8 cellular contexts compared by ENCODE assay signal in the genomic region with DNA sequence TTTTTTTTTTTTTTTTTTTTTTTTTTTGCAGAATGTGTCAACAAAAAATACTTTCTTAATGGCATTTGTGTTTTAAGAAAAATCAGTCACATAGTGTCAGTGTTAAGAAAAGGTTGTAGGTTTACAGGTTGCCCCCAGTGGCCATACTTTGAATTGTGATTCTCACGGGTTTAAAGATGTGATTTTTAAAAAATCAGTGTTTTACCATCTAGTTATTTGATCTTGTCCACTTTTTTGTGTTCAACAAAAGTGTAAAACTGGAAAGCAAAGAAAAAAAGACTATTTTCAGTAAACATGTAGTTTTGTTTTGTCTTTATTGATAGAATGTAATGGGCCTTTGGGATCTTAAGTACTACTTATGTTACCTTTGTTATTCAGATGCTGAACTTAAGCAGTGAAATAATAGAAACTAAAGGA. TPM values are rescaled to one million over a fixed set of nuclear protein-coding genes. Genes with fewer than 3 reads are reported as not detected.
A peak's percentile ranks its signal among the peaks of the same experiment; 100 is the strongest.
DNase-seq lines count a peak whose midpoint lies in the region; ATAC-seq and TF ChIP-seq lines count a peak whose summit lies in the region.
"Had no signal": no experiment of that assay in that cellular context is flagged by ENCODE, and none has a peak within 500 bp of the region (broad histone marks: within the 10 kb centered on the region; RNA-seq: fewer than 3 reads in every experiment).

No MANE protein-coding gene starts in this region.

- H3K36me3 ChIP-seq in Peyer's patch (peaks cover 0 to 25% (median 0%) of the 10 kb centered on the region in 3 donors), prostate gland (no peaks in the 10 kb centered on the region)

- no peak overlapping the region for H3K4me3 Mint-ChIP-seq in endothelial cell (ENCODE audit: unreplicated experiment)

- H3K9me3 Mint-ChIP-seq in endothelial cell (ENCODE audit: unreplicated experiment) = no peaks in the 10 kb centered on the region

- no peaks in the 10 kb centered on the region for H3K4me1 ChIP-seq in Peyer's patch
- H3K4me1 ChIP-seq in prostate gland (replicated peaks) = no peaks in the 10 kb centered on the region

- peaks cover 6% of the 10 kb centered on the region for H3K4me1 Mint-ChIP-seq in endothelial cell (ENCODE audit: unreplicated experiment)

- ATAC-seq in GM19467 (IDR thresholded peaks at IDR 0.05; ENCODE audit: unreplicated experiment) = peak; percentile 50
- ATAC-seq in HG02759 (IDR thresholded peaks at IDR 0.05; ENCODE audit: unreplicated experiment) = no peak

- H3K9me3 ChIP-seq in Peyer's patch = no peaks in the 10 kb centered on the region
- H3K9me3 ChIP-seq in prostate gland = no peaks in the 10 kb centered on the region

- intact Hi-C loops in prostate gland (cut with DNase I) = no loop called here

- H3K27me3 ChIP-seq in Peyer's patch (no peaks in the 10 kb centered on the region), prostate gland (replicated peaks; ENCODE audit: insufficient read depth) (no peaks in the 10 kb centered on the region)

- H3K27ac ChIP-seq in Peyer's patch (no peak overlapping the region), prostate gland (no peak overlapping the region)
- H3K27ac ChIP-seq: skin epidermis had no signal

- H3K27ac Mint-ChIP-seq in endothelial cell (ENCODE audit: unreplicated experiment) = no peak overlapping the region

- no peak for TF ChIP-seq POLR2A in Peyer's patch (IDR thresholded peaks at IDR 0.05)
- TF ChIP-seq POLR2A in prostate gland (IDR thresholded peaks at IDR 0.05) = no peak

- no peak overlapping the region for H3K4me3 ChIP-seq in Peyer's patch
- no peak overlapping the region for H3K4me3 ChIP-seq in prostate gland
- H3K4me3 ChIP-seq: skin epidermis had no signal

- peak; percentile 79 for DNase-seq in DMS53 (lab: John Stamatoyannopoulos, UW)
- no peak for DNase-seq in Peyer's patch
- DNase-seq in endothelial cell (ENCODE audit: low spot score) = no peak
- no peak for DNase-seq in prostate gland (ENCODE audit: low spot score)
- no peak for DNase-seq in islet precursor cell

- TF ChIP-seq CTCF in Peyer's patch (IDR thresholded peaks at IDR 0.05) = peak in 5 of 6 experiments; percentile 51 to 57 (median 54)
- TF ChIP-seq CTCF in endothelial cell (IDR thresholded peaks at IDR 0.05; ENCODE audit: unreplicated experiment) = peak; percentile 77
- TF ChIP-seq CTCF in prostate gland (IDR thresholded peaks at IDR 0.05) = peak in 3 of 4 experiments; percentile 24 to 42 (median 26)

- H3K27me3 Mint-ChIP-seq in endothelial cell (ENCODE audit: unreplicated experiment) = no peaks in the 10 kb centered on the region

- WGBS in prostate gland = 67% methylated on average over 1 of the region's 1 CpG

- peaks cover 18% of the 10 kb centered on the region for H3K36me3 Mint-ChIP-seq in endothelial cell (ENCODE audit: low read depth, unreplicated experiment)

RNA-seq across cellular contexts. Expression of a gene that starts 25.7 kb away (rescaled TPM):
- total RNA-seq in Peyer's patch = 10 to 100 TPM in 2 of 4 donors, 1 to 10 TPM in 2; 2.5 to 22.3 (median 9.0) TPM
- 15.6 TPM for total RNA-seq in endothelial cell (ENCODE audit: unreplicated experiment)
- total RNA-seq in prostate gland = 10 to 100 TPM; 13.2 to 15.3 TPM

RNA-seq across cellular contexts. Expression of a gene that starts 49.6 kb away (rescaled TPM):
- total RNA-seq in Peyer's patch = 10 to 100 TPM; 10.9 to 18.2 (median 16.5) TPM
- total RNA-seq in endothelial cell (ENCODE audit: unreplicated experiment) = 5.5 TPM
- total RNA-seq in prostate gland = 10 to 100 TPM; 11.5 to 20.8 TPM

RNA-seq across cellular contexts. Expression of a gene that starts 54.9 kb away (rescaled TPM):
- not detected for total RNA-seq in Peyer's patch
- total RNA-seq in endothelial cell (ENCODE audit: unreplicated experiment) = 0.80 TPM
- total RNA-seq in prostate gland = 1 to 10 TPM in 1 of 2 donors, not detected in 1; 1.7 TPM

Comparison
In these comparisons a context has a peak if more than half of its experiments do, and no peak if none do; other contexts are left out.
1. CTCF ChIP-seq: peak in every context shown above with its lines; median percentile 77 in endothelial cell; 54 in Peyer's patch; 26 in prostate gland.